ENCODE assay signal across 23 cellular contexts in genomic region chr7:159099711-159100231, GRCh38. TPM values are rescaled to one million over a fixed set of nuclear protein-coding genes. Genes with fewer than 3 reads are reported as not detected.
A peak's percentile ranks its signal among the peaks of the same experiment; 100 is the strongest.
DNase-seq lines count a peak whose midpoint lies in the region; ATAC-seq and TF ChIP-seq lines count a peak whose summit lies in the region.
"Had no signal": no experiment of that assay in that cellular context is flagged by ENCODE, and none has a peak within 500 bp of the region (broad histone marks: within the 10 kb centered on the region; RNA-seq: fewer than 3 reads in every experiment).

No MANE protein-coding gene starts in this region.

- TF ChIP-seq POLR2A in breast epithelium (IDR thresholded peaks at IDR 0.05) = no peak
- no peak for TF ChIP-seq POLR2A in sigmoid colon (IDR thresholded peaks at IDR 0.05)

- no peak overlapping the region for H3K4me3 ChIP-seq in breast epithelium
- no peak overlapping the region for H3K4me3 ChIP-seq in sigmoid colon
- H3K4me3 ChIP-seq: hepatocyte, smooth muscle cell, tibial nerve had no signal

- no peaks in the 10 kb centered on the region for H3K4me1 Mint-ChIP-seq in MCF 10A (ENCODE audit: insufficient read depth, unreplicated experiment)

- H3K4me1 ChIP-seq in breast epithelium (peaks cover 0 to 5% of the 10 kb centered on the region in 2 donors), sigmoid colon (peaks cover 0 to 50% (median 32%) of the 10 kb centered on the region in 4 donors)

- WGBS in sigmoid colon, 2 donors = 95% methylated on average over 10 of the region's 10 CpGs

- no peak overlapping the region for H3K27ac Mint-ChIP-seq in MCF 10A (ENCODE audit: low read depth, unreplicated experiment)
- H3K27ac Mint-ChIP-seq: activated CD4-positive, alpha-beta T cell treated with anti-CD3 and anti-CD28 coated beads for 36 hours; activated naive CD4-positive, alpha-beta T cell treated with anti-CD3 and anti-CD28 coated beads, Interleukin-2, amount 50 U/mL, for 72 hours; CD4-positive, alpha-beta T cell had no signal

- H3K9me3 Mint-ChIP-seq in MCF 10A (ENCODE audit: unreplicated experiment) = no peaks in the 10 kb centered on the region
- H3K9me3 Mint-ChIP-seq: CD4-positive, alpha-beta T cell had no signal

- CTCF ChIA-PET in MCF 10A (lab: Yijun Ruan, JAX) = no interaction called here

- H3K27me3 ChIP-seq in breast epithelium (no peaks in the 10 kb centered on the region), sigmoid colon (no peaks in the 10 kb centered on the region)
- H3K27me3 ChIP-seq: brain microvascular endothelial cell, hepatocyte, tibial nerve had no signal

- no peak for ATAC-seq in GM19395 (IDR thresholded peaks at IDR 0.05; ENCODE audit: unreplicated experiment)
- ATAC-seq: activated CD4-positive, alpha-beta T cell treated with anti-CD3 and anti-CD28 coated beads for 36 hours; activated naive CD4-positive, alpha-beta T cell treated with anti-CD3 and anti-CD28 coated beads, Interleukin-2, amount 50 U/mL, for 72 hours had no signal

- intact Hi-C loops in breast epithelium (cut with DNase I; ENCODE audit: low total_unique reads) (no loop called here), MCF 10A (cut with micrococcal nuclease) (no loop called here), sigmoid colon (cut with DNase I) (no loop called here)

- TF ChIP-seq EP300 in sigmoid colon (IDR thresholded peaks at IDR 0.05) = no peak

- H3K4me3 Mint-ChIP-seq in MCF 10A (ENCODE audit: unreplicated experiment) = no peak overlapping the region
- H3K4me3 Mint-ChIP-seq: activated CD4-positive, alpha-beta T cell treated with anti-CD3 and anti-CD28 coated beads for 36 hours; CD4-positive, alpha-beta T cell had no signal

- H3K27ac ChIP-seq in breast epithelium = peak overlapping the region; percentile 46 to 86
- H3K27ac ChIP-seq in sigmoid colon = peak overlapping the region; percentile 67 to 87 (median 76)
- H3K27ac ChIP-seq: brain microvascular endothelial cell, hepatocyte had no signal

- POLR2A ChIA-PET in MCF 10A (lab: Yijun Ruan, JAX) = interaction anchor here (0.6 kb wide), 1 partner anchor 227 kb away, joined by 4 read pairs; no protein-coding TSS in a partner anchor

- no TSS peak for BruUV-seq in MCF 10A (replicated peaks; lab: Mats Ljungman, UMichigan)

- H3K9me3 ChIP-seq in breast epithelium = no peaks in the 10 kb centered on the region
- H3K9me3 ChIP-seq in sigmoid colon = no peaks in the 10 kb centered on the region
- H3K9me3 ChIP-seq: tibial nerve had no signal

- no peaks in the 10 kb centered on the region for H3K36me3 Mint-ChIP-seq in MCF 10A (ENCODE audit: insufficient read depth, unreplicated experiment)

- no peaks in the 10 kb centered on the region for H3K36me3 ChIP-seq in breast epithelium
- peaks cover 0 to 13% (median 0%) of the 10 kb centered on the region in 4 donors for H3K36me3 ChIP-seq in sigmoid colon
- H3K36me3 ChIP-seq: brain microvascular endothelial cell, tibial nerve had no signal

- TF ChIP-seq CTCF in breast epithelium (IDR thresholded peaks at IDR 0.05) (no peak), MCF 10A (IDR thresholded peaks at IDR 0.05; ENCODE audit: unreplicated experiment) (no peak), sigmoid colon (IDR thresholded peaks at IDR 0.05) (no peak), GM13976 (IDR thresholded peaks at IDR 0.05; ENCODE audit: borderline replicate concordance, control extremely low read depth, extremely low read depth, insufficient read depth, missing control alignments) (no peak)

- H3K27me3 Mint-ChIP-seq in MCF 10A (ENCODE audit: insufficient read depth, unreplicated experiment) = peaks cover 13% of the 10 kb centered on the region
- H3K27me3 Mint-ChIP-seq: activated CD4-positive, alpha-beta T cell treated with anti-CD3 and anti-CD28 coated beads for 36 hours; CD4-positive, alpha-beta T cell had no signal

- in situ Hi-C loops in GM13976 (cut with MboI; ENCODE audit: low sequenced_read_pairs, unreplicated experiment) = no loop called here

- DNase-seq in breast epithelium (ENCODE audit: low spot score in 2 of 2) = peak in 1 of 2 donors; percentile 20
- no peak for DNase-seq in MCF 10A (ENCODE audit: unreplicated experiment)
- peak; percentile 43 for DNase-seq in islet precursor cell
- DNase-seq in sigmoid colon = peak; percentile 63
- DNase-seq in cerebellar nuclear complex (lab: John Stamatoyannopoulos, UW) = no peak
- DNase-seq in GM13976 (ENCODE audit: low spot score) = no peak
- DNase-seq in midbrain (lab: John Stamatoyannopoulos, UW) = no peak
- DNase-seq: ACHN; activated CD4-positive, alpha-beta T cell treated with anti-CD3 and anti-CD28 coated beads for 36 hours; brain microvascular endothelial cell; DMS53; kidney glomerular epithelial cell; NCI-H2081 treated with DMSO at 0.1 percent for 48 hours; NCI-H510A treated with DMSO at 0.1 percent for 48 hours; occipital lobe; SHP77 treated with DMSO at 0.1 percent for 48 hours had no signal

RNA-seq across cellular contexts. Expression of gene VIPR2, which starts 44.9 kb away (rescaled TPM):
- total RNA-seq in breast epithelium (10 to 100 TPM in 1 of 3 donors, 1 to 10 TPM in 1, under 1 TPM in 1; 0.48 to 14.0 (median 4.6) TPM), MCF 10A (2022) (not detected in 2 replicates), sigmoid colon (10 to 100 TPM; 11.7 to 21.4 (median 15.7) TPM)
- 1 to 10 TPM in 2 of 3 donors, under 1 TPM in 1; 0.23 to 3.0 (median 2.4) TPM for polyA plus RNA-seq in sigmoid colon
- total RNA-seq: dermis microvascular lymphatic vessel endothelial cell, smooth muscle cell had no signal
- polyA plus RNA-seq: smooth muscle cell had no signal

Comparison
In these comparisons a context has a peak if more than half of its experiments do, and no peak if none do; other contexts are left out.
1. DNase-seq: peak in islet precursor cell (single experiment) and sigmoid colon (single experiment); none in MCF 10A (single experiment), cerebellar nuclear complex (0 of 2), GM13976 (single experiment) and midbrain (single experiment).